16 cellular contexts compared by ENCODE assay signal in the genomic region with DNA sequence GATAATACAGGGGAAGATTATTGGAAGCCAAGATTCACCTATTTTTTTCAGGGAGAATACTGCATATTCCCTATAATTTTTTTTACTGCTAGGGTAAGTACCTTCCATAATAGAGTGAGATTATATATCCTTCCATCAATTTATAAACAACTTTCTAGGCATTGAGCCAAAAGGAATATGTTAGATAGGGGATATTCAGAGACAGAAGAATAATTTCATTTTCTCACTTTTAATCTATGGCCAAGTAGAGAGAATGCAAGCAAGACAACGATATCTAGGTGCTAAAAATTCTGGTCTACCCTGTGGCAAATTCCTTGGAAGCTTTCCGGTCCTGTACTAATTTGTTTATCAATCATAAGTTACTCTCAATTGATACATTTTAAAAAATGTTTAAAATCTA.
"Had no signal": no experiment of that assay in that cellular context is flagged by ENCODE, and none has a peak within 500 bp of the region (broad histone marks: within the 10 kb centered on the region; RNA-seq: fewer than 3 reads in every experiment).

No MANE protein-coding gene starts in this region.

- DNase-seq: colonic mucosa; dermis blood vessel endothelial cell; erythroblast; heart left ventricle; hippocampal formation; kidney glomerular epithelial cell; mesendoderm; mucosa of descending colon; naive thymus-derived CD8-positive, alpha-beta T cell; pancreas; right cardiac atrium; small intestine; stimulated activated CD4-positive, alpha-beta T cell treated with anti-CD3 and anti-CD28 coated beads, Interleukin-12 subunit alpha, Interleukin-12 subunit beta, amount 100 ng/mL, for 4 hours; stimulated activated naive CD4-positive, alpha-beta T cell treated with Interleukin-2 at 50 U/mL for 16 hours; trophoblast cell had no signal

- ATAC-seq: mucosa of descending colon; naive thymus-derived CD8-positive, alpha-beta T cell; pancreas had no signal

- H3K27me3 ChIP-seq: colonic mucosa, heart left ventricle, pancreas had no signal

- H3K27me3 Mint-ChIP-seq: naive thymus-derived CD8-positive, alpha-beta T cell; progenitor cell of endocrine pancreas had no signal

- H3K4me3 ChIP-seq: colonic mucosa, mucosa of descending colon, pancreas had no signal

- H3K4me3 Mint-ChIP-seq: naive thymus-derived CD8-positive, alpha-beta T cell had no signal

- H3K27ac ChIP-seq: colonic mucosa, pancreas had no signal

- H3K9me3 Mint-ChIP-seq: naive thymus-derived CD8-positive, alpha-beta T cell had no signal

- H3K36me3 ChIP-seq: colonic mucosa, heart left ventricle, pancreas had no signal

- H3K27ac Mint-ChIP-seq: progenitor cell of endocrine pancreas had no signal

- H3K4me1 ChIP-seq: colonic mucosa had no signal

- H3K9me3 ChIP-seq: colonic mucosa, heart left ventricle, mucosa of descending colon, pancreas had no signal
